Comparison of ENCODE assay signal across 8 cellular contexts in the genomic region with DNA sequence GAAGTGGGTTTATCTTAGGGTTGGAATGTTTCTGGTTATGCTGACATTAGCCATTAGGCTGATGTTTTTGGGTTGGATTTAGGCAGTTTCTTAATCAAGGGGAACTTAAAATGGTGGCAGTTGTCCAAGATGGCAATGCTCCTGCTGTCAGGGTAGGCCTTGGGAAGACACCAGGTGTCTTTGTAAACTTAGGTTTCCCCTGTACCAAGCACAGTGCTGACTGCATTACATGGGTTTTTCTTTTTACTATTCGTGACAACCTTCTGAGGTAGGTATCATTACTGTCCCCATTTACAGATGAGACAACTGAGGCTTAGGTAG. TPM values are rescaled to one million over a fixed set of nuclear protein-coding genes. Genes with fewer than 3 reads are reported as not detected.
A peak's percentile ranks its signal among the peaks of the same experiment; 100 is the strongest.
DNase-seq lines count a peak whose midpoint lies in the region; ATAC-seq, FAIRE-seq and TF ChIP-seq lines count a peak whose summit lies in the region.

No MANE protein-coding gene starts in this region.

- FAIRE-seq in astrocyte (lab: Jason Lieb, UNC), result no peak

- intact Hi-C loops in CD4-positive, alpha-beta memory T cell (cut with micrococcal nuclease), result loop anchor here (1.0 to 5.0 kb wide), 7 partner anchors 17 to 645 kb away; a partner anchor contains a TSS

- no peaks in the 10 kb centered on the region for H3K9me3 Mint-ChIP-seq in CD4-positive, alpha-beta memory T cell
- no peaks in the 10 kb centered on the region for H3K9me3 Mint-ChIP-seq in astrocyte (ENCODE audit: unreplicated experiment)
- H3K9me3 Mint-ChIP-seq in naive thymus-derived CD8-positive, alpha-beta T cell, result no peaks in the 10 kb centered on the region

- DNase-seq in CD4-positive, alpha-beta memory T cell, result no peak
- DNase-seq in astrocyte (ENCODE audit: low read depth) (no peak), glomerular visceral epithelial cell (ENCODE audit: extremely low spot score) (no peak), NCI-H748 (lab: John Stamatoyannopoulos, UW; ENCODE audit: unreplicated experiment) (no peak), HuH-7 (ENCODE audit: low spot score) (no peak)
- no peak for DNase-seq in naive thymus-derived CD8-positive, alpha-beta T cell

- H3K4me2 ChIP-seq in astrocyte (ENCODE audit: low read length), result peak overlapping the region; percentile 89

- H3K36me3 ChIP-seq in CD4-positive, alpha-beta memory T cell (ENCODE audit: insufficient read depth, low read length), result peaks cover 17% of the 10 kb centered on the region
- H3K36me3 ChIP-seq in astrocyte (ENCODE audit: insufficient read depth, low read length), result peaks cover 6% of the 10 kb centered on the region

- H3K27ac Mint-ChIP-seq in CD4-positive, alpha-beta memory T cell, result peak overlapping the region; percentile 94 to 98 (median 98)
- no peak overlapping the region for H3K27ac Mint-ChIP-seq in astrocyte (ENCODE audit: unreplicated experiment)
- peak overlapping the region; percentile 90 to 98 (median 94) for H3K27ac Mint-ChIP-seq in naive thymus-derived CD8-positive, alpha-beta T cell

- H3K79me2 ChIP-seq in astrocyte (ENCODE audit: insufficient read depth, low read length), result peaks cover 45% of the 10 kb centered on the region

- peaks cover 80% of the 10 kb centered on the region for H3K4me1 ChIP-seq in CD4-positive, alpha-beta memory T cell (ENCODE audit: insufficient read depth, low read length)
- peaks cover 11% of the 10 kb centered on the region for H3K4me1 ChIP-seq in astrocyte (ENCODE audit: insufficient read depth, low read length)

- peak overlapping the region; percentile 77 for H2AFZ ChIP-seq in astrocyte (ENCODE audit: low read depth, low read length)

- peak; percentile 10 for ATAC-seq in HG02623 (IDR thresholded peaks at IDR 0.05; ENCODE audit: unreplicated experiment)
- ATAC-seq in naive thymus-derived CD8-positive, alpha-beta T cell, result no peak
- no peak for ATAC-seq in HG03045 (IDR thresholded peaks at IDR 0.05; ENCODE audit: unreplicated experiment)

- H3K4me1 Mint-ChIP-seq in CD4-positive, alpha-beta memory T cell, result peaks cover 53 to 84% (median 66%) of the 10 kb centered on the region in 4 donors
- peaks cover 24% of the 10 kb centered on the region for H3K4me1 Mint-ChIP-seq in astrocyte (ENCODE audit: low read depth, unreplicated experiment)
- peaks cover 32 to 83% (median 71%) of the 10 kb centered on the region in 4 donors for H3K4me1 Mint-ChIP-seq in naive thymus-derived CD8-positive, alpha-beta T cell

- POLR2A ChIA-PET in CD4-positive, alpha-beta memory T cell (lab: Charles Lee; ENCODE audit: partially characterized antibody), result interaction anchor here (0.8 to 7.1 kb wide), 18 partner anchors 10 to 197 kb away, joined by 3 to 162 read pairs (median 6); a partner anchor contains a TSS
- POLR2A ChIA-PET in naive thymus-derived CD8-positive, alpha-beta T cell (lab: Charles Lee), result interaction anchor here (0.8 to 7.6 kb wide), 7 partner anchors 10 to 190 kb away, joined by 3 to 110 read pairs (median 4); a partner anchor contains a TSS

- H3K9ac ChIP-seq in astrocyte (ENCODE audit: low read length), result peak overlapping the region; percentile 48

- H3K36me3 Mint-ChIP-seq in CD4-positive, alpha-beta memory T cell, result peaks cover 16 to 28% of the 10 kb centered on the region in 2 donors
- H3K36me3 Mint-ChIP-seq in astrocyte (ENCODE audit: low read depth, unreplicated experiment), result no peaks in the 10 kb centered on the region
- peaks cover 0 to 23% (median 0%) of the 10 kb centered on the region in 3 donors for H3K36me3 Mint-ChIP-seq in naive thymus-derived CD8-positive, alpha-beta T cell

- CTCF ChIA-PET in CD4-positive, alpha-beta memory T cell (lab: Charles Lee; ENCODE audit: partially characterized antibody), result interaction anchor here (0.6 to 5.1 kb wide), 42 partner anchors 10 to 648 kb away, joined by 3 to 52 read pairs (median 4); a partner anchor contains a TSS

- H3K27ac ChIP-seq in CD4-positive, alpha-beta memory T cell (ENCODE audit: low read depth, low read length), result peak overlapping the region; percentile 89
- peak overlapping the region; percentile 45 for H3K27ac ChIP-seq in astrocyte (ENCODE audit: low read depth, low read length)

- H3K27me3 ChIP-seq in CD4-positive, alpha-beta memory T cell (ENCODE audit: insufficient read depth, low read length), result no peaks in the 10 kb centered on the region
- H3K27me3 ChIP-seq in astrocyte (ENCODE audit: insufficient read depth, low read length), result no peaks in the 10 kb centered on the region

- TF ChIP-seq CTCF in astrocyte (IDR thresholded peaks at IDR 0.05; ENCODE audit: insufficient read depth, low read depth, low read length), result no peak

- H3K4me3 ChIP-seq in CD4-positive, alpha-beta memory T cell (ENCODE audit: low read length in 2 of 2), result peak overlapping the region; percentile 29 to 44
- H3K4me3 ChIP-seq in astrocyte (ENCODE audit: insufficient read depth, low read depth, low read length), result peak overlapping the region; percentile 15

- H4K20me1 ChIP-seq in astrocyte (ENCODE audit: insufficient read depth, low read length), result peaks cover 37% of the 10 kb centered on the region

- H3K9me3 ChIP-seq in CD4-positive, alpha-beta memory T cell (ENCODE audit: control insufficient read depth in 1 of 2, low read length in 2 of 2), result no peaks in the 10 kb centered on the region
- no peaks in the 10 kb centered on the region for H3K9me3 ChIP-seq in astrocyte (ENCODE audit: insufficient read depth, low read depth, low read length)

- peak overlapping the region; percentile 90 to 94 (median 93) for H3K4me3 Mint-ChIP-seq in CD4-positive, alpha-beta memory T cell
- H3K4me3 Mint-ChIP-seq in astrocyte (ENCODE audit: unreplicated experiment), result peak overlapping the region; percentile 83
- H3K4me3 Mint-ChIP-seq in naive thymus-derived CD8-positive, alpha-beta T cell, result peak overlapping the region; percentile 87 to 96 (median 92)

- no peaks in the 10 kb centered on the region for H3K27me3 Mint-ChIP-seq in CD4-positive, alpha-beta memory T cell
- no peaks in the 10 kb centered on the region for H3K27me3 Mint-ChIP-seq in astrocyte (ENCODE audit: low read depth, unreplicated experiment)
- H3K27me3 Mint-ChIP-seq in naive thymus-derived CD8-positive, alpha-beta T cell, result no peaks in the 10 kb centered on the region

RNA-seq across cellular contexts. Expression of a gene that starts 0.5 kb away (rescaled TPM):
- total RNA-seq in CD4-positive, alpha-beta memory T cell, result 10 to 100 TPM; 81.1 to 89.4 TPM
- 10 to 100 TPM; 12.3 to 20.0 TPM for polyA plus RNA-seq in CD4-positive, alpha-beta memory T cell
- total RNA-seq in astrocyte, result 30.7 and 31.6 TPM in 2 replicates
- total RNA-seq in naive thymus-derived CD8-positive, alpha-beta T cell, result 10 to 100 TPM; 76.4 to 78.5 TPM
- 10 to 100 TPM; 12.4 to 19.3 (median 15.7) TPM for polyA plus RNA-seq in naive thymus-derived CD8-positive, alpha-beta T cell

RNA-seq across cellular contexts. Expression of a gene that starts 56.7 kb away (rescaled TPM):
- total RNA-seq in CD4-positive, alpha-beta memory T cell, result under 1 TPM in 1 of 2 experiments, not detected in 1; 0.06 TPM
- polyA plus RNA-seq in CD4-positive, alpha-beta memory T cell, result not detected
- total RNA-seq in astrocyte, result not detected in 2 replicates
- 1 to 10 TPM in 1 of 2 experiments, not detected in 1; 1.2 TPM for total RNA-seq in naive thymus-derived CD8-positive, alpha-beta T cell
- polyA plus RNA-seq in naive thymus-derived CD8-positive, alpha-beta T cell, result not detected
